Comparison of ENCODE assay signal across 1 cellular context in genomic region chr16:83804366-83804765, GRCh38.
TF ChIP-seq lines count a peak whose summit lies in the region.

No MANE protein-coding gene starts in this region.

TF ChIP-seq in WTC11, 78 proteins besides CTCF, POLR2A, EP300 and RAD21 (continued from another document):
- no peak for TF ChIP-seq USF1 (CRISPR knock-in tag; IDR thresholded peaks at IDR 0.05)
